Comparison of ENCODE assay signal across 12 cellular contexts in the genomic region with DNA sequence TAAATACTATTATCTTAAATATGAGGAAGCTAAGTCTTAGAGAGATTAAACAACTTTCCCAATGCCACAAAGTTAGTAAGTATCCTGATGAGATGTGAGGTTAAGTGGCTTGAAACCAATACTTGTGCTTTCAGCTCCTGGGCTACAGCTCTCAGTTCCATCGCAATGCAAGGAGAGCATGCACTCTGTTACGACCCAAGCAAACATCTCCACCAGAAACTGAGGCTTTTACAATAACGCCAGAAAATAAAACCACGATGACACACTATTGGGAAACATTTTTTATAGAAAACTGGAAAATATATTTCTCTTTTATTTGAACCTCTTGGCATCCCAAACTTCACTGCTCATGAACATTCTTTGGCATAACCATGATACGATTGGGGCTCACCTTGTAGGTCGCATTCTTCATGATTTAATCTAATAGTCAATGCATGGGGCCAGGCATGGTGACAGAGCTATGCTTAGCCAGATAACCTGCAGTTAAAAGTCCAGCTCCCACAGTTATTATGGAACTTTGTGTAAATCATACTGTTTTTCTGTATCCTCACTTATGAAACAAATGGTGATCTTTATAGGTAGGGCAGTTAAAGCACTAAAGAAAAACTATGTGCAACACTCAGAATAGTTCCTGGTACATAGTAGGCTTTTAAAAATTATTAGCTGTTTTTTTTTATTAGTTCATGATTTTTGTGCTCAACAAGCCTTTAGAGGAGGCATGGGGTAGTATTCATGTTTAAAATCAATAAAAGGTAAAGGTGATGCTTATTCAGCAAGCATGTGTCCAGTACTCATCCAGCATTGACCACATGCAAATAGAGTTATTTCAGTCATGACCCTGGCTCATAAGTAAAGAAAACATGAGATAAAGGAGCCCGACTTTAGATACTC.
"Had no signal": no experiment of that assay in that cellular context is flagged by ENCODE, and none has a peak within 500 bp of the region (broad histone marks: within the 10 kb centered on the region; RNA-seq: fewer than 3 reads in every experiment).

No MANE protein-coding gene starts in this region.

- H3K27me3 ChIP-seq: adrenal gland, dorsolateral prefrontal cortex, left lung, stomach had no signal

- DNase-seq: activated CD4-positive, alpha-beta T cell treated with anti-CD3 and anti-CD28 coated beads for 48 hours; activated naive CD4-positive, alpha-beta T cell treated with anti-CD3 and anti-CD28 coated beads, Interleukin-2, amount 50 U/mL, for 16 hours; dorsolateral prefrontal cortex; foreskin melanocyte; head of caudate nucleus; left lung; occipital lobe; stomach; T-cell; T1000 had no signal

- ATAC-seq: esophagus mucosa, left lung, T-cell had no signal

- H3K36me3 ChIP-seq: adrenal gland, left lung, stomach had no signal

- H3K4me3 ChIP-seq: adrenal gland, dorsolateral prefrontal cortex, left lung, stomach had no signal

- H3K4me1 ChIP-seq: left lung had no signal

- H3K27ac ChIP-seq: dorsolateral prefrontal cortex, left lung, stomach had no signal

- H3K9me3 ChIP-seq: adrenal gland, left lung, stomach had no signal
